ENCODE assay signal across 16 cellular contexts in genomic region chr4:142530724-142531123, GRCh38.
DNase-seq lines count a peak whose midpoint lies in the region; ATAC-seq, FAIRE-seq and TF ChIP-seq lines count a peak whose summit lies in the region.
"Had no signal": no experiment of that assay in that cellular context is flagged by ENCODE, and none has a peak within 500 bp of the region (broad histone marks: within the 10 kb centered on the region; RNA-seq: fewer than 3 reads in every experiment).

No MANE protein-coding gene starts in this region.

- H3K27ac Mint-ChIP-seq in activated naive CD8-positive, alpha-beta T cell treated with anti-CD3 and anti-CD28 coated beads, Interleukin-2, amount 50 U/mL, for 24 hours = no peak overlapping the region
- no peak overlapping the region for H3K27ac Mint-ChIP-seq in activated naive CD8-positive, alpha-beta T cell treated with anti-CD3 and anti-CD28 coated beads for 36 hours
- H3K27ac Mint-ChIP-seq: CD4-positive, alpha-beta T cell; H9 had no signal

- H3K4me3 ChIP-seq in Loucy (ENCODE audit: low read length, poor library complexity, severe bottlenecking) = no peak overlapping the region
- no peak overlapping the region for H3K4me3 ChIP-seq in small intestine (ENCODE audit: low read depth in 1 of 2, low read length in 2 of 2)
- H3K4me3 ChIP-seq in tibial artery = no peak overlapping the region
- H3K4me3 ChIP-seq: BLaER1 treated with 17β-estradiol and CSF1 and Interleukin-3, amounts not matched to agents 10 nM and 100 nM; GM23248 had no signal

- no peak overlapping the region for H3K4me3 Mint-ChIP-seq in activated naive CD8-positive, alpha-beta T cell treated with anti-CD3 and anti-CD28 coated beads, Interleukin-2, amount 50 U/mL, for 24 hours
- H3K4me3 Mint-ChIP-seq in activated naive CD8-positive, alpha-beta T cell treated with anti-CD3 and anti-CD28 coated beads for 36 hours = no peak overlapping the region
- H3K4me3 Mint-ChIP-seq: CD4-positive, alpha-beta T cell; H9 had no signal

- no peaks in the 10 kb centered on the region for H3K36me3 ChIP-seq in Loucy (ENCODE audit: insufficient read depth, low read length)
- H3K36me3 ChIP-seq in small intestine (ENCODE audit: control insufficient read depth in 2 of 2, insufficient read depth in 2 of 2, low read length in 2 of 2) = no peaks in the 10 kb centered on the region
- no peaks in the 10 kb centered on the region for H3K36me3 ChIP-seq in tibial artery
- H3K36me3 ChIP-seq: BLaER1 treated with 17β-estradiol and CSF1 and Interleukin-3, amounts not matched to agents 10 nM and 100 nM had no signal

- TF ChIP-seq CTCF in Loucy (conservative IDR thresholded peaks at IDR 0.05; ENCODE audit: low read length) (no peak), tibial artery (IDR thresholded peaks at IDR 0.05) (no peak)

- H3K27ac ChIP-seq in small intestine (ENCODE audit: low read depth in 1 of 2, low read length in 1 of 2) = no peak overlapping the region
- no peak overlapping the region for H3K27ac ChIP-seq in tibial artery
- H3K27ac ChIP-seq: BLaER1 treated with 17β-estradiol and CSF1 and Interleukin-3, amounts not matched to agents 10 nM and 100 nM; GM23248 had no signal

- no peaks in the 10 kb centered on the region for H3K27me3 ChIP-seq in Loucy (ENCODE audit: insufficient read depth, low read length, poor library complexity, severe bottlenecking)
- no peaks in the 10 kb centered on the region for H3K27me3 ChIP-seq in small intestine (ENCODE audit: control insufficient read depth in 2 of 2, insufficient read depth in 2 of 2, low read length in 2 of 2)
- H3K27me3 ChIP-seq in tibial artery = no peaks in the 10 kb centered on the region
- H3K27me3 ChIP-seq: BLaER1 treated with 17β-estradiol and CSF1 and Interleukin-3, amounts not matched to agents 10 nM and 100 nM had no signal

- no peak for FAIRE-seq in small intestine (lab: Jason Lieb, UNC)
- FAIRE-seq: GM18507 had no signal

- H3K9me3 Mint-ChIP-seq in activated naive CD8-positive, alpha-beta T cell treated with anti-CD3 and anti-CD28 coated beads, Interleukin-2, amount 50 U/mL, for 24 hours = no peaks in the 10 kb centered on the region
- no peaks in the 10 kb centered on the region for H3K9me3 Mint-ChIP-seq in activated naive CD8-positive, alpha-beta T cell treated with anti-CD3 and anti-CD28 coated beads for 36 hours
- H3K9me3 Mint-ChIP-seq: CD4-positive, alpha-beta T cell; H9 had no signal

- intact Hi-C loops in left colon (cut with DNase I, micrococcal nuclease) = no loop called here
- intact Hi-C loops in tibial artery (cut with DNase I; ENCODE audit: low total_unique reads) = no loop called here

- H3K4me1 ChIP-seq in Loucy (ENCODE audit: insufficient read depth, low read length, poor library complexity, severe bottlenecking) = no peaks in the 10 kb centered on the region
- no peaks in the 10 kb centered on the region for H3K4me1 ChIP-seq in small intestine (ENCODE audit: control insufficient read depth in 2 of 2, insufficient read depth in 1 of 2, low read depth in 1 of 2, low read length in 1 of 2)
- no peaks in the 10 kb centered on the region for H3K4me1 ChIP-seq in tibial artery

- no peaks in the 10 kb centered on the region for H3F3A ChIP-seq in Loucy (ENCODE audit: low read depth)

- no peaks in the 10 kb centered on the region for H3K9me3 ChIP-seq in Loucy (ENCODE audit: insufficient read depth, low read depth, low read length)
- no peaks in the 10 kb centered on the region for H3K9me3 ChIP-seq in small intestine (ENCODE audit: control insufficient read depth, low read depth)
- no peaks in the 10 kb centered on the region for H3K9me3 ChIP-seq in tibial artery
- H3K9me3 ChIP-seq: BLaER1 treated with 17β-estradiol and CSF1 and Interleukin-3, amounts not matched to agents 10 nM and 100 nM had no signal

- H3K4me1 Mint-ChIP-seq in activated naive CD8-positive, alpha-beta T cell treated with anti-CD3 and anti-CD28 coated beads, Interleukin-2, amount 50 U/mL, for 24 hours = peaks cover 3% of the 10 kb centered on the region
- peaks cover 5% of the 10 kb centered on the region for H3K4me1 Mint-ChIP-seq in activated naive CD8-positive, alpha-beta T cell treated with anti-CD3 and anti-CD28 coated beads for 36 hours

- H4K20me1 ChIP-seq in Loucy (ENCODE audit: insufficient read depth, low read length, poor library complexity, severe bottlenecking) = no peaks in the 10 kb centered on the region
- H4K20me1 ChIP-seq: BLaER1 treated with 17β-estradiol and CSF1 and Interleukin-3, amounts not matched to agents 10 nM and 100 nM had no signal

- no peaks in the 10 kb centered on the region for H3K79me2 ChIP-seq in Loucy (ENCODE audit: insufficient read depth, low read length)

- no peaks in the 10 kb centered on the region for H3K9me2 ChIP-seq in Loucy (replicated peaks; ENCODE audit: low read depth, low read length)

- no peak overlapping the region for H3K4me2 ChIP-seq in Loucy (ENCODE audit: low read depth, low read length, poor library complexity, severe bottlenecking)

- no peak for DNase-seq in activated naive CD8-positive, alpha-beta T cell treated with anti-CD3 and anti-CD28 coated beads, Interleukin-2, amount 50 U/mL, for 24 hours
- DNase-seq in activated naive CD8-positive, alpha-beta T cell treated with anti-CD3 and anti-CD28 coated beads for 36 hours = no peak
- DNase-seq in left colon = no peak
- DNase-seq in small intestine = peak; percentile 13
- DNase-seq in tibial artery = no peak
- DNase-seq in HuH-7 (ENCODE audit: low spot score) = no peak
- no peak for DNase-seq in left lobe of liver (ENCODE audit: low spot score)
- DNase-seq: ACHN; Calu3; CD4-positive, alpha-beta T cell; DMS 273 treated with DMSO at 0.1 percent for 48 hours; GM23248; H9 had no signal

- H3K27me3 Mint-ChIP-seq in activated naive CD8-positive, alpha-beta T cell treated with anti-CD3 and anti-CD28 coated beads, Interleukin-2, amount 50 U/mL, for 24 hours = no peaks in the 10 kb centered on the region
- no peaks in the 10 kb centered on the region for H3K27me3 Mint-ChIP-seq in activated naive CD8-positive, alpha-beta T cell treated with anti-CD3 and anti-CD28 coated beads for 36 hours
- H3K27me3 Mint-ChIP-seq: CD4-positive, alpha-beta T cell had no signal

- H2AFZ ChIP-seq in Loucy (ENCODE audit: low read length) = peak overlapping the region; percentile 18; the same call in 1 of the 2 replicates
- H2AFZ ChIP-seq: GM23248 had no signal

- WGBS in small intestine, 3 donors = 76 to 94% (median 76%) methylated on average over 1 of the region's 1 CpG

- no peaks in the 10 kb centered on the region for H3K36me3 Mint-ChIP-seq in activated naive CD8-positive, alpha-beta T cell treated with anti-CD3 and anti-CD28 coated beads, Interleukin-2, amount 50 U/mL, for 24 hours (ENCODE audit: low read depth)
- H3K36me3 Mint-ChIP-seq in activated naive CD8-positive, alpha-beta T cell treated with anti-CD3 and anti-CD28 coated beads for 36 hours = no peaks in the 10 kb centered on the region

- ATAC-seq in activated naive CD8-positive, alpha-beta T cell treated with anti-CD3 and anti-CD28 coated beads, Interleukin-2, amount 50 U/mL, for 24 hours = peak; percentile 40
- ATAC-seq in left colon (peak; percentile 85), left lobe of liver (no peak)

- no peak overlapping the region for H3K9ac ChIP-seq in Loucy (ENCODE audit: low read depth, low read length, poor library complexity, severe bottlenecking)
- H3K9ac ChIP-seq: BLaER1 treated with 17β-estradiol and CSF1 and Interleukin-3, amounts not matched to agents 10 nM and 100 nM; GM23248 had no signal
